In the genomic region with DNA sequence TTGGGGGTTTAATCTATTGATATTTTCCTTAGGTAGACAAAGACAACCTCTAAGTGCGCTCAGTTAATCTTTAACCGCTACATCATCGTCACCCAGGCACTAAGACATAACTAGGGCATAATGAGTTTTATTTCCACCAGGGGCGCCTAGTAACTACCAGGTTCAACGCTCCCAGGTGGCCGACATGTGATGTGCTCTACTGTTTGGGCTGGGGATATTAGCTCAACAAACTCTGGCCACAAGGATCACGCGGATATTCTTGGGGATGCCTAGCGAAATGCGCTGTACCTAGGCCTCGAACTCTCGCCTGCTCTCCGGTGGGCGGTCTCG, we compare ENCODE assay signal across 8 cellular contexts. TPM values are rescaled to one million over a fixed set of nuclear protein-coding genes. Genes with fewer than 3 reads are reported as not detected.
DNase-seq lines count a peak whose midpoint lies in the region; ATAC-seq and TF ChIP-seq lines count a peak whose summit lies in the region.

No MANE protein-coding gene starts in this region.

- H3K4me1 ChIP-seq in ES-I3 (ENCODE audit: insufficient read depth, low read length), result peaks cover 13% of the 10 kb centered on the region
- peaks cover 19% of the 10 kb centered on the region for H3K4me1 ChIP-seq in Panc1 (ENCODE audit: control insufficient read depth, insufficient read depth, low read length)

- no peaks in the 10 kb centered on the region for H3K27me3 ChIP-seq in Panc1 (ENCODE audit: control insufficient read depth, insufficient read depth, low read length)

- ATAC-seq in GM21423 (IDR thresholded peaks at IDR 0.05; ENCODE audit: unreplicated experiment) (peak; percentile 45), Panc1 (peak; percentile 31)

- BruUV-seq in Panc1 (replicated peaks; lab: Mats Ljungman, UMichigan), result no TSS peak

- intact Hi-C loops in Panc1 (cut with micrococcal nuclease; ENCODE audit: unreplicated experiment), result loop anchor here (10.0 kb wide), 1 partner anchor 82 kb away; no protein-coding TSS in a partner anchor

- H3K27ac ChIP-seq in Panc1 (ENCODE audit: low read length) (peak overlapping the region; percentile 92), angular gyrus (ENCODE audit: low read depth, low read length) (peak overlapping the region; percentile 83)

- peak overlapping the region; percentile 71 to 95 for H3K4me3 ChIP-seq in Panc1 (ENCODE audit: low read depth in 2 of 2, low read length in 2 of 2)

- H3K36me3 ChIP-seq in ES-I3 (ENCODE audit: insufficient read depth, low read length) (no peaks in the 10 kb centered on the region), Panc1 (ENCODE audit: control insufficient read depth, insufficient read depth, low read length) (peaks cover 10% of the 10 kb centered on the region)

- CTCF ChIA-PET in Panc1 (lab: Charles Lee), result interaction anchor here (0.6 kb wide), 1 partner anchor 158 kb away, joined by 3 read pairs; no protein-coding TSS in a partner anchor

- TF ChIP-seq CTCF in Panc1 (IDR thresholded peaks at IDR 0.05), result peak; percentile 46

- peak overlapping the region; percentile 93 for H3K9ac ChIP-seq in ES-I3 (ENCODE audit: low read depth, low read length)

- POLR2A ChIA-PET in Panc1 (lab: Charles Lee), result no interaction called here

- H3K9me3 ChIP-seq in ES-I3 (ENCODE audit: control insufficient read depth, insufficient read depth, low read length) (no peaks in the 10 kb centered on the region), Panc1 (ENCODE audit: control insufficient read depth, insufficient read depth, low read depth, low read length) (no peaks in the 10 kb centered on the region)

- DNase-seq in HT-29 (ENCODE audit: low spot score), result peak; percentile 91
- DNase-seq in Panc1 (ENCODE audit: low read depth, low spot score), result peak; percentile 60
- peak; percentile 57 for DNase-seq in iPS-NIHi7 (ENCODE audit: extremely low spot score)
- peak; percentile 45 to 49 for DNase-seq in stimulated activated CD4-positive, alpha-beta T cell treated with anti-CD3 and anti-CD28 coated beads, Interleukin-4, amount 100 ng/mL, for 48 hours (ENCODE audit: low read depth in 2 of 2)
- DNase-seq in foreskin melanocyte, result no peak

- in situ Hi-C loops in Panc1 (cut with HindIII; ENCODE audit: low pct_unique_long_range_greater_than_20kb, low sequenced_read_pairs), result no loop called here

RNA-seq across cellular contexts. Expression of gene RAB33B, which starts 0.9 kb away (rescaled TPM):
- 4.6 and 6.1 TPM in 2 replicates for total RNA-seq in HT-29 (2014; rRNA removed; shearing (Covaris generic))
- total RNA-seq in Panc1 (2021; ENCODE audit: unreplicated experiment), result 4.5 TPM
- 3.9 TPM for polyA plus RNA-seq in Panc1 (2012; ENCODE audit: insufficient read length)
